In genomic region chr13:100547805-100548204, GRCh38 we compare ENCODE assay signal across 13 cellular contexts. TPM values are rescaled to one million over a fixed set of nuclear protein-coding genes. Genes with fewer than 3 reads are reported as not detected.
DNase-seq lines count a peak whose midpoint lies in the region; ATAC-seq and TF ChIP-seq lines count a peak whose summit lies in the region.
"Had no signal": no experiment of that assay in that cellular context is flagged by ENCODE, and none has a peak within 500 bp of the region (broad histone marks: within the 10 kb centered on the region; RNA-seq: fewer than 3 reads in every experiment).

No MANE protein-coding gene starts in this region.

- no peaks in the 10 kb centered on the region for H3K9me3 Mint-ChIP-seq in neural progenitor cell
- H3K9me3 Mint-ChIP-seq: central memory CD8-positive, alpha-beta T cell had no signal

- peaks cover 8% of the 10 kb centered on the region for H3K27me3 Mint-ChIP-seq in neural progenitor cell (ENCODE audit: insufficient read depth, low read depth)
- H3K27me3 Mint-ChIP-seq: central memory CD8-positive, alpha-beta T cell had no signal

- WGBS in heart right ventricle, 2 donors: 79 to 85% methylated on average over 9 of the region's 9 CpGs

- in situ Hi-C loops in Panc1 (cut with HindIII; ENCODE audit: low pct_unique_long_range_greater_than_20kb, low sequenced_read_pairs): no loop called here

- H3K9ac ChIP-seq in neural progenitor cell: no peak overlapping the region
- H3K9ac ChIP-seq: parathyroid adenoma had no signal

- H3K4me1 ChIP-seq in Panc1 (ENCODE audit: control insufficient read depth, insufficient read depth, low read length): peaks cover 9% of the 10 kb centered on the region
- peaks cover 10% of the 10 kb centered on the region for H3K4me1 ChIP-seq in neural progenitor cell
- H3K4me1 ChIP-seq in heart right ventricle: peaks cover 0 to 9% (median 0%) of the 10 kb centered on the region in 9 donors
- H3K4me1 ChIP-seq: parathyroid adenoma had no signal

- peak overlapping the region; percentile 78 for H3K27ac Mint-ChIP-seq in neural progenitor cell

- no TSS peak for BruUV-seq in Panc1 (replicated peaks; lab: Mats Ljungman, UMichigan)

- intact Hi-C loops in Panc1 (cut with micrococcal nuclease; ENCODE audit: unreplicated experiment) (no loop called here), heart right ventricle (cut with DNase I) (no loop called here)

- no peak overlapping the region for H3K4me2 ChIP-seq in neural progenitor cell

- H3K27me3 ChIP-seq in Panc1 (ENCODE audit: control insufficient read depth, insufficient read depth, low read length) (no peaks in the 10 kb centered on the region), neural progenitor cell (no peaks in the 10 kb centered on the region), heart right ventricle (no peaks in the 10 kb centered on the region)

- H4K20me1 ChIP-seq in neural progenitor cell (ENCODE audit: low read depth): no peaks in the 10 kb centered on the region

- no peaks in the 10 kb centered on the region for H3F3A ChIP-seq in neural progenitor cell (ENCODE audit: low read depth)

- H3K36me3 ChIP-seq in Panc1 (ENCODE audit: control insufficient read depth, insufficient read depth, low read length) (no peaks in the 10 kb centered on the region), neural progenitor cell (no peaks in the 10 kb centered on the region), heart right ventricle (no peaks in the 10 kb centered on the region)

- DNase-seq in AG09319 (ENCODE audit: extremely low read depth, low read depth) (peak; percentile 29), Panc1 (ENCODE audit: low read depth, low spot score) (no peak), epithelial cell of esophagus (ENCODE audit: low read depth) (peak; percentile 76), neural progenitor cell (ENCODE audit: low spot score) (no peak), heart right ventricle (no peak), T-helper 1 cell (no peak)
- DNase-seq in activated naive CD4-positive, alpha-beta T cell treated with anti-CD3 and anti-CD28 coated beads, Interleukin-2, amount 50 U/mL, for 16 hours: no peak
- DNase-seq: activated CD4-positive, alpha-beta T cell treated with anti-CD3 and anti-CD28 coated beads for 48 hours; MV-4-11; stimulated activated CD4-positive, alpha-beta T cell treated with anti-CD3 and anti-CD28 coated beads, Interleukin-4, amount 100 ng/mL, for 24 hours had no signal

- ATAC-seq in Panc1: peak; percentile 42; the same call in 1 of the 2 replicates
- ATAC-seq in heart right ventricle: no peak
- ATAC-seq in HG02678 (IDR thresholded peaks at IDR 0.05; ENCODE audit: unreplicated experiment): no peak

- H3K27ac ChIP-seq in Panc1 (ENCODE audit: low read length) (peak overlapping the region; percentile 61; the same call in 1 of the 2 replicates), neural progenitor cell (no peak overlapping the region), heart right ventricle (no peak overlapping the region)
- H3K27ac ChIP-seq: parathyroid adenoma had no signal

- no peak overlapping the region for H3K4me3 Mint-ChIP-seq in neural progenitor cell
- H3K4me3 Mint-ChIP-seq: central memory CD8-positive, alpha-beta T cell had no signal

- H3K9me3 ChIP-seq in Panc1 (ENCODE audit: control insufficient read depth, insufficient read depth, low read depth, low read length) (no peaks in the 10 kb centered on the region), neural progenitor cell (ENCODE audit: low read depth) (no peaks in the 10 kb centered on the region), heart right ventricle (no peaks in the 10 kb centered on the region)

- peaks cover 32% of the 10 kb centered on the region for H3K4me1 Mint-ChIP-seq in neural progenitor cell

- TF ChIP-seq CTCF in AG09319 (IDR thresholded peaks at IDR 0.05; ENCODE audit: low read depth, low read length): no peak
- TF ChIP-seq CTCF in Panc1 (IDR thresholded peaks at IDR 0.05): no peak
- no peak for TF ChIP-seq CTCF in epithelial cell of esophagus (IDR thresholded peaks at IDR 0.05; ENCODE audit: insufficient read depth, low read depth, low read length, missing control alignments)
- no peak for TF ChIP-seq CTCF in neural progenitor cell (IDR thresholded peaks at IDR 0.05)
- no peak for TF ChIP-seq CTCF in heart right ventricle (IDR thresholded peaks at IDR 0.05)

- H3K4me3 ChIP-seq in Panc1 (ENCODE audit: low read depth in 2 of 2, low read length in 2 of 2): no peak overlapping the region
- no peak overlapping the region for H3K4me3 ChIP-seq in epithelial cell of esophagus (ENCODE audit: low read length)
- H3K4me3 ChIP-seq in neural progenitor cell: no peak overlapping the region
- no peak overlapping the region for H3K4me3 ChIP-seq in heart right ventricle

- peaks cover 1% of the 10 kb centered on the region for H3K36me3 Mint-ChIP-seq in neural progenitor cell

- no peaks in the 10 kb centered on the region for H3K79me2 ChIP-seq in neural progenitor cell (ENCODE audit: low read depth)
- H3K79me2 ChIP-seq: parathyroid adenoma had no signal

- CTCF ChIA-PET in Panc1 (lab: Charles Lee): no interaction called here

- no peak overlapping the region for H2AFZ ChIP-seq in neural progenitor cell (replicated peaks)
- H2AFZ ChIP-seq: parathyroid adenoma had no signal

- POLR2A ChIA-PET in Panc1 (lab: Charles Lee): no interaction called here

RNA-seq across cellular contexts. Expression of gene GGACT, which starts 40.8 kb away (rescaled TPM):
- total RNA-seq in Panc1 (2021; ENCODE audit: unreplicated experiment): 2.5 TPM
- 1.7 TPM for polyA plus RNA-seq in Panc1 (2012; ENCODE audit: insufficient read length)
- 1.3 and 3.6 TPM in 2 replicates for total RNA-seq in neural progenitor cell (ENCODE audit: low replicate concordance)
- 1 to 10 TPM in 8 of 10 donors, under 1 TPM in 2; 0.53 to 3.5 (median 2.0) TPM for total RNA-seq in heart right ventricle
- polyA plus RNA-seq in heart right ventricle: under 1 TPM; 0.51 to 0.84 TPM

Comparison
In these comparisons a context has a peak if more than half of its experiments do, and no peak if none do; other contexts are left out.
1. DNase-seq: peak in AG09319 (single experiment) and epithelial cell of esophagus (single experiment); none in Panc1 (single experiment), neural progenitor cell (single experiment), activated naive CD4-positive, alpha-beta T cell treated with anti-CD3 and anti-CD28 coated beads, Interleukin-2, amount 50 U/mL, for 16 hours (single experiment), heart right ventricle (0 of 2) and T-helper 1 cell (0 of 5).